Comparison of ENCODE assay signal across 7 cellular contexts in the genomic region with DNA sequence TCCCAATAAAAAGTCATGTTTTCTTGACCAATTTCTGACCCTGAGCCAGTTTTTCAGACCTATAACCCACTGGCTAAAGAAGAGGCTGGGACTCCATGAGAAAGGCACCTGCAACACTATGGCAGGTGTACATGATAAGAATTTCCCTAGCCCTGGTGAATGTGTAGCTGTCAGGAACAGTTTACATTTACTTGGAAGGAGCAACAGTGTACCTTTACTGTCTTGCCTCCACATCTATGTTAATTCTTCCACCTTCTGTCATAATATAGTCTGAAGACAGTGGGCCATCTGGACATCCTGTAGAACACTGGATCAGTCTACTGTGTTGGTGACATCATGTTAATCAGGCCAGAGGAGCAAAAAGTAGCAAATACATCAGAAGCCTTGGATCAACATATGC.
"Had no signal": no experiment of that assay in that cellular context is flagged by ENCODE, and none has a peak within 500 bp of the region (broad histone marks: within the 10 kb centered on the region; RNA-seq: fewer than 3 reads in every experiment).

No MANE protein-coding gene starts in this region.

- DNase-seq: GM23248, GOT3, H7, IMR-90 had no signal

- H3K27ac ChIP-seq: GM23248 had no signal

- H3K36me3 ChIP-seq: HAP-1 had no signal

- ATAC-seq: HCT116, K562 had no signal

- H3K9me3 ChIP-seq: HAP-1 had no signal

- H3K4me3 ChIP-seq: GM23248, HAP-1, K562 had no signal
